Comparison of ENCODE assay signal across 11 cellular contexts in genomic region chr5:79555418-79555817, GRCh38. TPM values are rescaled to one million over a fixed set of nuclear protein-coding genes. Genes with fewer than 3 reads are reported as not detected.
DNase-seq lines count a peak whose midpoint lies in the region; ATAC-seq and TF ChIP-seq lines count a peak whose summit lies in the region.
"Had no signal": no experiment of that assay in that cellular context is flagged by ENCODE, and none has a peak within 500 bp of the region (broad histone marks: within the 10 kb centered on the region; RNA-seq: fewer than 3 reads in every experiment).

No MANE protein-coding gene starts in this region.

- no peaks in the 10 kb centered on the region for H3K27me3 ChIP-seq in heart left ventricle
- H3K27me3 ChIP-seq in right cardiac atrium (ENCODE audit: control insufficient read depth, insufficient read depth), result no peaks in the 10 kb centered on the region
- no peaks in the 10 kb centered on the region for H3K27me3 ChIP-seq in OCI-LY3 (ENCODE audit: low read depth, low read length)
- H3K27me3 ChIP-seq in neuron (ENCODE audit: insufficient read depth, low read length), result no peaks in the 10 kb centered on the region

- WGBS in heart left ventricle, 4 donors, result 41 to 46% (median 45%) methylated on average over 3 of the region's 3 CpGs
- 48% methylated on average over 3 of the region's 3 CpGs for WGBS in right cardiac atrium

- H2AFZ ChIP-seq in OCI-LY3 (ENCODE audit: low read depth, low read length), result peak overlapping the region; percentile 14
- peak overlapping the region; percentile 12 for H2AFZ ChIP-seq in neuron (ENCODE audit: low read depth, low read length)
- H2AFZ ChIP-seq: GM23338 had no signal

- peaks cover 0 to 9% (median 0%) of the 10 kb centered on the region in 12 donors for H3K4me1 ChIP-seq in heart left ventricle
- H3K4me1 ChIP-seq in right cardiac atrium (ENCODE audit: control insufficient read depth, insufficient read depth, low read length), result no peaks in the 10 kb centered on the region
- peaks cover 5% of the 10 kb centered on the region; the same call in 1 of the 2 replicates for H3K4me1 ChIP-seq in OCI-LY3 (ENCODE audit: low read length)
- H3K4me1 ChIP-seq in neuron (ENCODE audit: insufficient read depth, low read length), result no peaks in the 10 kb centered on the region

- ATAC-seq in heart left ventricle, result peak; percentile 67 to 88 (median 74)
- no peak for ATAC-seq in right cardiac atrium
- no peak for ATAC-seq in HG02981 (IDR thresholded peaks at IDR 0.05; ENCODE audit: unreplicated experiment)
- ATAC-seq: GM23338, HepG2, Panc1 had no signal

- H3K4me3 ChIP-seq in heart left ventricle, result no peak overlapping the region
- no peak overlapping the region for H3K4me3 ChIP-seq in right cardiac atrium (ENCODE audit: low read length)
- no peak overlapping the region for H3K4me3 ChIP-seq in OCI-LY3 (ENCODE audit: low read length)
- H3K4me3 ChIP-seq in neuron (ENCODE audit: low read length), result no peak overlapping the region
- H3K4me3 ChIP-seq: GM23338 had no signal

- DNase-seq in heart left ventricle (no peak), right cardiac atrium (no peak), NCI-H748 (lab: John Stamatoyannopoulos, UW; ENCODE audit: unreplicated experiment) (no peak)
- no peak for DNase-seq in effector CD8-positive, alpha-beta T cell (lab: John Stamatoyannopoulos, UW)
- DNase-seq: DMS153 had no signal

- TF ChIP-seq CTCF in heart left ventricle (IDR thresholded peaks at IDR 0.05) (no peak), OCI-LY3 (IDR thresholded peaks at IDR 0.05; ENCODE audit: low read depth, low read length) (no peak)

- no peaks in the 10 kb centered on the region for H3K79me2 ChIP-seq in OCI-LY3 (ENCODE audit: low read length)

- no peak overlapping the region for H3K27ac ChIP-seq in heart left ventricle
- no peak overlapping the region for H3K27ac ChIP-seq in right cardiac atrium (ENCODE audit: low read length)
- no peak overlapping the region for H3K27ac ChIP-seq in OCI-LY3 (ENCODE audit: low read length)

- H3K36me3 ChIP-seq in heart left ventricle, result no peaks in the 10 kb centered on the region
- H3K36me3 ChIP-seq in OCI-LY3 (replicated peaks; ENCODE audit: low read depth, low read length), result no peaks in the 10 kb centered on the region
- H3K36me3 ChIP-seq in neuron (ENCODE audit: insufficient read depth, low read length), result no peaks in the 10 kb centered on the region

- intact Hi-C loops in heart left ventricle (cut with DNase I), result loop anchor here in 4 of 10 donors (2.0 kb wide), 2 partner anchors 303 to 527 kb away; no protein-coding TSS in a partner anchor
- intact Hi-C loops in right cardiac atrium (cut with DNase I), result no loop called here

- H3K9me3 ChIP-seq in heart left ventricle, result peaks cover 0 to 10% (median 0%) of the 10 kb centered on the region in 12 donors
- H3K9me3 ChIP-seq in right cardiac atrium (ENCODE audit: control insufficient read depth, low read length), result no peaks in the 10 kb centered on the region
- H3K9me3 ChIP-seq in OCI-LY3 (ENCODE audit: insufficient read depth, low read length), result no peaks in the 10 kb centered on the region
- peaks cover 2% of the 10 kb centered on the region for H3K9me3 ChIP-seq in neuron (ENCODE audit: low read length)

- no peak overlapping the region for H3K9ac ChIP-seq in OCI-LY3 (ENCODE audit: low read length)

- H4K20me1 ChIP-seq in OCI-LY3 (ENCODE audit: insufficient read depth, low read length), result no peaks in the 10 kb centered on the region

- H3K4me2 ChIP-seq in OCI-LY3 (ENCODE audit: low read length), result peak overlapping the region; percentile 89; the same call in 1 of the 2 replicates
- H3K4me2 ChIP-seq: GM23338 had no signal

- no peak for TF ChIP-seq POLR2A in heart left ventricle (IDR thresholded peaks at IDR 0.05)

RNA-seq across cellular contexts. Expression of gene HOMER1, which starts 41.5 kb away (rescaled TPM):
- 10 to 100 TPM; 30.6 to 83.5 (median 62.3) TPM for total RNA-seq in heart left ventricle
- 10 to 100 TPM; 12.1 to 18.1 TPM for polyA plus RNA-seq in heart left ventricle
- 10 to 100 TPM; 30.7 to 57.6 (median 46.8) TPM for total RNA-seq in right cardiac atrium
- polyA plus RNA-seq in right cardiac atrium, result 10.0 TPM

RNA-seq across cellular contexts. Expression of gene TENT2, which starts 56.8 kb away (rescaled TPM):
- 10 to 100 TPM; 19.8 to 62.8 (median 32.2) TPM for total RNA-seq in heart left ventricle
- polyA plus RNA-seq in heart left ventricle, result 10 to 100 TPM; 11.7 to 16.8 TPM
- total RNA-seq in right cardiac atrium, result 10 to 100 TPM; 29.9 to 38.7 (median 33.7) TPM
- 12.3 TPM for polyA plus RNA-seq in right cardiac atrium

Comparison
In these comparisons a context has a peak if more than half of its experiments do, and no peak if none do; other contexts are left out.
1. ATAC-seq: peak in heart left ventricle (4 of 4); none in right cardiac atrium (0 of 2) and HG02981 (single experiment).